ENCODE assay signal across 9 cellular contexts in the genomic region with DNA sequence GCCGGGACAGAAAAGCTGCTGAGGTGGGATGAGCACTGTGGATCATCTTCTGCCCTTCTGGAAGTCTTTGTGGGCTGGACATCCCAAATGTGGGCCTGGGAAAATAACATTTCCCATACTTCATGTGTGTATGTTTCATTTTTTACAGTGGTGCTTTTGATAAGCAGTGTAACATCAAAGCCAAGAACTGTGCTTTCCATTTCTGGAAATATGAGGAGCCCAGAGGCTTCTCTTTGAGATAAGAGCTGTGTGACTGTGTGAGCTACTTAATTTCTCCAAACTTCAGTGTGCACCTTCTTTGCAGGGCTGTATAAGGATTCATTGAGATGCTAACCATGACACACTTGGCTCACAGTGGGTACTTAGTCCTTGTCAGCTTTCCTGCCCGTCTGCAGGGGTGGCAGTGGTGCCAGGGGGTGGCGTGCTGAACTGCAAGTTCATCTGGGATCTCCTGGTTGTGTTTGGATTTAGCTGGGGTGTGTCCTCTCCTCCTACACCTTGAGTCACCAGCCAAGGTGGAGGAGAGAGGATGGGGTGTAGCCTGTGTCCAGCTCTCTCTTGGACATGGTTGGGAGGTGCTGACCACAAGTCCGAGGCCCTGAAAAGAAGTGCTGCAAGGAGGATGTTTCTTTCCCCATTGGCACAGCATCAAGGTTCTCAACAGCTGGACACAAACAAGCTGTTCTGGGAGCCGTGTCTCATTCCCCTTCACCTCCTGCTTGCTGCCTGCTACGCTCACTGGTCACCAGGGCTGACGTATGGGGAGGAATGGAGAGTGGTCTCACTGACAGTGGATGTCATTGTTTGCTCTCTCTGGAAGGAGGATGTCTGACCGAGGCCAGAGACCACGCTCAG.
A peak's percentile ranks its signal among the peaks of the same experiment; 100 is the strongest.
DNase-seq lines count a peak whose midpoint lies in the region; ATAC-seq and TF ChIP-seq lines count a peak whose summit lies in the region.
"Had no signal": no experiment of that assay in that cellular context is flagged by ENCODE, and none has a peak within 500 bp of the region (broad histone marks: within the 10 kb centered on the region; RNA-seq: fewer than 3 reads in every experiment).

No MANE protein-coding gene starts in this region.

- no peaks in the 10 kb centered on the region for H3K36me3 ChIP-seq in cardiac muscle cell
- peaks cover 5 to 8% of the 10 kb centered on the region in 2 experiments for H3K36me3 ChIP-seq in trophoblast cell (ENCODE audit: control insufficient read depth in 1 of 2, insufficient read depth in 2 of 2, low read length in 2 of 2)
- H3K36me3 ChIP-seq in ascending aorta, result no peaks in the 10 kb centered on the region

- no peak overlapping the region for H3K4me2 ChIP-seq in trophoblast cell (ENCODE audit: low read length)

- H2AK5ac ChIP-seq in trophoblast cell (ENCODE audit: low read length), result peak overlapping the region; percentile 69

- H3K27me3 Mint-ChIP-seq in Calu3 (ENCODE audit: unreplicated experiment), result no peaks in the 10 kb centered on the region

- no peak overlapping the region for H3K23ac ChIP-seq in trophoblast cell (ENCODE audit: low read length)

- H3K79me2 ChIP-seq in trophoblast cell (ENCODE audit: control insufficient read depth, insufficient read depth, low read length, poor library complexity), result peaks cover 42% of the 10 kb centered on the region

- WGBS in trophoblast cell (ENCODE audit: extremely low coverage, insufficient coverage, insufficient read length), result no CpG with 5 or more reads among the region's 9 CpGs

- H3K14ac ChIP-seq in trophoblast cell (ENCODE audit: low read length), result peak overlapping the region; percentile 56

- H3K9me3 ChIP-seq in cardiac muscle cell (ENCODE audit: low read depth), result no peaks in the 10 kb centered on the region
- no peaks in the 10 kb centered on the region for H3K9me3 ChIP-seq in trophoblast cell (ENCODE audit: insufficient read depth, low read depth, low read length)
- no peaks in the 10 kb centered on the region for H3K9me3 ChIP-seq in ascending aorta

- BruUV-seq in Calu3 (replicated peaks; lab: Mats Ljungman, UMichigan), result no TSS peak

- H3K4me1 Mint-ChIP-seq in Calu3 (ENCODE audit: low read depth, unreplicated experiment), result peaks cover 61% of the 10 kb centered on the region

- H2AFZ ChIP-seq in trophoblast cell (ENCODE audit: insufficient read depth, low read length, poor library complexity), result peak overlapping the region; percentile 40

- intact Hi-C loops in Calu3 (cut with micrococcal nuclease; ENCODE audit: unreplicated experiment), result no loop called here
- intact Hi-C loops in ascending aorta (cut with DNase I), result loop anchor here (1.0 kb wide), 1 partner anchor 139 kb away; a partner anchor contains a TSS
- intact Hi-C loops in head of caudate nucleus (cut with DNase I), result loop anchor here (10.0 kb wide), 1 partner anchor 129 kb away; no protein-coding TSS in a partner anchor

- H3K27ac Mint-ChIP-seq in Calu3 (ENCODE audit: unreplicated experiment), result no peak overlapping the region

- H4K12ac ChIP-seq in trophoblast cell (ENCODE audit: low read depth, low read length), result peak overlapping the region; percentile 6

- H3K4me1 ChIP-seq in cardiac muscle cell (ENCODE audit: low read depth) (peaks cover 39% of the 10 kb centered on the region), trophoblast cell (ENCODE audit: control insufficient read depth in 1 of 2, insufficient read depth in 2 of 2, low read length in 2 of 2) (peaks cover 43 to 61% of the 10 kb centered on the region in 2 experiments), ascending aorta (peaks cover 0 to 13% of the 10 kb centered on the region in 2 donors)

- H3K9ac ChIP-seq in trophoblast cell (ENCODE audit: low read length), result no peak overlapping the region

- H3K4ac ChIP-seq in trophoblast cell (ENCODE audit: low read depth, low read length), result peak overlapping the region; percentile 80

- DNase-seq in Calu3 (peak; percentile 42), cardiac muscle cell (ENCODE audit: low read depth in 1 of 2, low spot score in 1 of 2) (peak in 1 of 2 donors; percentile 94), trophoblast cell (no peak), ascending aorta (ENCODE audit: low spot score in 2 of 2) (no peak), head of caudate nucleus (no peak), NCI-H2227 (lab: John Stamatoyannopoulos, UW; ENCODE audit: unreplicated experiment) (no peak)

- peak overlapping the region; percentile 78 for H2BK5ac ChIP-seq in trophoblast cell (ENCODE audit: low read depth, low read length, poor library complexity)

- TF ChIP-seq CTCF in Calu3 (IDR thresholded peaks at IDR 0.05; ENCODE audit: unreplicated experiment) (no peak), VCaP (conservative IDR thresholded peaks at IDR 0.05) (no peak), cardiac muscle cell (IDR thresholded peaks at IDR 0.05; ENCODE audit: low read depth, low read length) (no peak), ascending aorta (IDR thresholded peaks at IDR 0.05) (no peak)

- peak overlapping the region; percentile 73 for H2BK120ac ChIP-seq in trophoblast cell (ENCODE audit: insufficient read depth, low read length, poor library complexity)

- peak overlapping the region; percentile 44; the same call in 1 of the 2 replicates for H3K27ac ChIP-seq in VCaP
- H3K27ac ChIP-seq in cardiac muscle cell, result peak overlapping the region; percentile 63
- peak overlapping the region; percentile 91 for H3K27ac ChIP-seq in trophoblast cell (ENCODE audit: low read depth, low read length)
- peak overlapping the region in 1 of 2 donors; percentile 3 for H3K27ac ChIP-seq in ascending aorta
- H3K27ac ChIP-seq: HL-60 had no signal

- H3K4me3 ChIP-seq in cardiac muscle cell (no peak overlapping the region), trophoblast cell (ENCODE audit: low read depth, low read length) (no peak overlapping the region), ascending aorta (no peak overlapping the region)

- H4K91ac ChIP-seq in trophoblast cell (ENCODE audit: low read depth, low read length), result peak overlapping the region; percentile 93

- H2BK12ac ChIP-seq in trophoblast cell (ENCODE audit: low read length), result peak overlapping the region; percentile 82

- H3K27me3 ChIP-seq in cardiac muscle cell (no peaks in the 10 kb centered on the region), trophoblast cell (ENCODE audit: insufficient read depth, low read length) (no peaks in the 10 kb centered on the region), ascending aorta (no peaks in the 10 kb centered on the region)

- peaks cover 37% of the 10 kb centered on the region for H3K79me1 ChIP-seq in trophoblast cell (ENCODE audit: low read length)

- no peak overlapping the region for H3K4me3 Mint-ChIP-seq in Calu3 (ENCODE audit: low read depth, unreplicated experiment)

- no peak for ATAC-seq in GM21717 (IDR thresholded peaks at IDR 0.05; ENCODE audit: unreplicated experiment)

- H4K8ac ChIP-seq in trophoblast cell (ENCODE audit: low read depth, low read length), result peak overlapping the region; percentile 31

- no peaks in the 10 kb centered on the region for H3K9me3 Mint-ChIP-seq in Calu3 (ENCODE audit: low read depth, unreplicated experiment)

- H3K18ac ChIP-seq in trophoblast cell (ENCODE audit: low read length), result peak overlapping the region; percentile 70

- CTCF ChIA-PET in Calu3 (lab: Charles Lee), result interaction anchor here (0.6 to 3.5 kb wide), 8 partner anchors 9 to 133 kb away, joined by 3 to 14 read pairs (median 5); no protein-coding TSS in a partner anchor

- no peaks in the 10 kb centered on the region for H3K36me3 Mint-ChIP-seq in Calu3 (ENCODE audit: insufficient read depth, unreplicated experiment)
